ENCODE assay signal across 8 cellular contexts in genomic region chr22:37608477-37609239, GRCh38. TPM values are rescaled to one million over a fixed set of nuclear protein-coding genes. Genes with fewer than 3 reads are reported as not detected.
DNase-seq lines count a peak whose midpoint lies in the region; ATAC-seq, FAIRE-seq and TF ChIP-seq lines count a peak whose summit lies in the region.

GGA1 (plus strand) TSS chr22:37608834; CDS start chr22:37608861, 27 bp downstream.

- peak within 1 kb of the TSS; percentile 93 for H3K4me2 ChIP-seq in OCI-LY3 (ENCODE audit: low read length)

- H3K27me3 ChIP-seq in OCI-LY3 (ENCODE audit: low read depth, low read length): peaks cover 12% of the 10 kb centered on the region

- peak within 1 kb of the TSS; percentile 73 for H2AFZ ChIP-seq in OCI-LY3 (ENCODE audit: low read depth, low read length)

- no peaks in the 10 kb centered on the region for H3K27me3 Mint-ChIP-seq in mesothelial cell of epicardium (ENCODE audit: low read depth)

- H3K4me3 ChIP-seq in OCI-LY3 (ENCODE audit: low read length): peak within 1 kb of the TSS; percentile 80

- no peaks in the 10 kb centered on the region for H3K9me3 ChIP-seq in OCI-LY3 (ENCODE audit: insufficient read depth, low read length)

- H3K36me3 ChIP-seq in OCI-LY3 (replicated peaks; ENCODE audit: low read depth, low read length): peaks cover 9% of the 10 kb centered on the region

- DNase-seq in D721Med (ENCODE audit: insufficient read length, low spot score): peak; percentile 64
- peak; percentile 86 for DNase-seq in HuH-7.5 (ENCODE audit: low spot score)
- DNase-seq in activated CD8-positive, alpha-beta memory T cell treated with anti-CD3 and anti-CD28 coated beads, Interleukin-2, amount 50 U/mL, for 48 hours: peak; percentile 97
- DNase-seq in mesothelial cell of epicardium (ENCODE audit: low spot score in 2 of 2, unreplicated experiment in 2 of 2): peak; percentile 82 to 90
- peak; percentile 93 for DNase-seq in stimulated activated CD8-positive, alpha-beta memory T cell treated with anti-CD3 and anti-CD28 coated beads, Interleukin-15, amount 100 ng/mL, for 4 hours (ENCODE audit: low read depth in 2 of 2)

- FAIRE-seq in D721Med (lab: Jason Lieb, UNC): no peak
- FAIRE-seq in endometrium (lab: Jason Lieb, UNC): peak; percentile 43

- H3K9ac ChIP-seq in OCI-LY3 (ENCODE audit: low read length): peak within 1 kb of the TSS; percentile 87

- ATAC-seq in GM21526 (IDR thresholded peaks at IDR 0.05; ENCODE audit: low FRiP score, unreplicated experiment): peak; percentile 60

- TF ChIP-seq CTCF in D721Med (IDR thresholded peaks at IDR 0.05; ENCODE audit: insufficient read depth, missing control alignments): no peak
- no peak for TF ChIP-seq CTCF in OCI-LY3 (IDR thresholded peaks at IDR 0.05; ENCODE audit: low read depth, low read length)
- TF ChIP-seq CTCF in mesothelial cell of epicardium (IDR thresholded peaks at IDR 0.05; ENCODE audit: unreplicated experiment): peak; percentile 4

- H3K36me3 Mint-ChIP-seq in mesothelial cell of epicardium: no peaks in the 10 kb centered on the region

- H3K9me3 Mint-ChIP-seq in mesothelial cell of epicardium: no peaks in the 10 kb centered on the region

- peaks cover 13% of the 10 kb centered on the region for H3K4me1 ChIP-seq in OCI-LY3 (ENCODE audit: low read length)

- H4K20me1 ChIP-seq in OCI-LY3 (ENCODE audit: insufficient read depth, low read length): no peaks in the 10 kb centered on the region

- H3K27ac ChIP-seq in OCI-LY3 (ENCODE audit: low read length): peak within 1 kb of the TSS; percentile 89

- peaks cover 44% of the 10 kb centered on the region for H3K4me1 Mint-ChIP-seq in mesothelial cell of epicardium

- peak within 1 kb of the TSS; percentile 88 for H3K4me3 Mint-ChIP-seq in mesothelial cell of epicardium

- peaks cover 36% of the 10 kb centered on the region for H3K79me2 ChIP-seq in OCI-LY3 (ENCODE audit: low read length)

- peak within 1 kb of the TSS; percentile 99 for H3K27ac Mint-ChIP-seq in mesothelial cell of epicardium

RNA-seq across cellular contexts. Expression of gene GGA1, which starts in this region (rescaled TPM):
- 96.6 to 107 TPM (median 96.6 TPM) in 3 replicates for total RNA-seq in mesothelial cell of epicardium

Comparison
In these comparisons a context has a peak if more than half of its experiments do, and no peak if none do; other contexts are left out.
1. Peak in every context shown above with its lines: DNase-seq, ATAC-seq, H3K4me3 ChIP-seq and H3K27ac ChIP-seq.